ENCODE assay signal across 10 cellular contexts in genomic region chr15:78263907-78264303, GRCh38. TPM values are rescaled to one million over a fixed set of nuclear protein-coding genes. Genes with fewer than 3 reads are reported as not detected.
A peak's percentile ranks its signal among the peaks of the same experiment; 100 is the strongest.
DNase-seq lines count a peak whose midpoint lies in the region; ATAC-seq, FAIRE-seq and TF ChIP-seq lines count a peak whose summit lies in the region.
"Had no signal": no experiment of that assay in that cellular context is flagged by ENCODE, and none has a peak within 500 bp of the region (broad histone marks: within the 10 kb centered on the region; RNA-seq: fewer than 3 reads in every experiment).

No MANE protein-coding gene starts in this region.

- intact Hi-C loops in mucosa of descending colon (cut with DNase I, micrococcal nuclease) (no loop called here), upper lobe of right lung (cut with DNase I) (no loop called here)

- H3K36me3 Mint-ChIP-seq in activated naive CD4-positive, alpha-beta T cell treated with anti-CD3 and anti-CD28 coated beads, Interleukin-2, amount 10 ng/mL, durations not matched to agents 7 days and 5 days, result peaks cover 3% of the 10 kb centered on the region

- H3K27me3 Mint-ChIP-seq in activated naive CD4-positive, alpha-beta T cell treated with anti-CD3 and anti-CD28 coated beads, Interleukin-2, amount 10 ng/mL, durations not matched to agents 7 days and 5 days, result peaks cover 12% of the 10 kb centered on the region

- peak overlapping the region; percentile 63 for H3K4me3 Mint-ChIP-seq in activated naive CD4-positive, alpha-beta T cell treated with anti-CD3 and anti-CD28 coated beads, Interleukin-2, amount 10 ng/mL, durations not matched to agents 7 days and 5 days

- peak; percentile 94 for ATAC-seq in mucosa of descending colon
- peak; percentile 6 for ATAC-seq in upper lobe of right lung

- H3K4me1 ChIP-seq in mucosa of descending colon (ENCODE audit: low read depth), result peaks cover 12% of the 10 kb centered on the region
- H3K4me1 ChIP-seq in upper lobe of right lung, result no peaks in the 10 kb centered on the region

- no peaks in the 10 kb centered on the region for H3K9me3 ChIP-seq in mucosa of descending colon
- no peaks in the 10 kb centered on the region for H3K9me3 ChIP-seq in upper lobe of right lung

- no peaks in the 10 kb centered on the region for H3K27me3 ChIP-seq in upper lobe of right lung
- H3K27me3 ChIP-seq in H7 (ENCODE audit: control insufficient read depth, insufficient read depth, low read length), result no peaks in the 10 kb centered on the region

- H3K27ac ChIP-seq in cingulate gyrus (ENCODE audit: low read depth, low read length), result peak overlapping the region; percentile 92
- H3K27ac ChIP-seq in upper lobe of right lung, result peak overlapping the region; percentile 58
- H3K27ac ChIP-seq: BLaER1 treated with 17β-estradiol and CSF1 and Interleukin-3, amounts not matched to agents 10 nM and 100 nM had no signal

- H3K36me3 ChIP-seq in mucosa of descending colon (ENCODE audit: low read depth) (no peaks in the 10 kb centered on the region), upper lobe of right lung (no peaks in the 10 kb centered on the region), H7 (replicated peaks; ENCODE audit: control insufficient read depth, insufficient read depth, low read length) (no peaks in the 10 kb centered on the region)
- H3K36me3 ChIP-seq: BLaER1 treated with 17β-estradiol and CSF1 and Interleukin-3, amounts not matched to agents 10 nM and 100 nM had no signal

- H3K4me3 ChIP-seq in mucosa of descending colon (peak overlapping the region; percentile 42), upper lobe of right lung (peak overlapping the region; percentile 70), H7 (ENCODE audit: insufficient read depth, low read depth, low read length) (no peak overlapping the region)
- H3K4me3 ChIP-seq: BLaER1 treated with 17β-estradiol and CSF1 and Interleukin-3, amounts not matched to agents 10 nM and 100 nM had no signal

- FAIRE-seq in D721Med (lab: Jason Lieb, UNC), result no peak

- CTCF ChIA-PET in activated naive CD4-positive, alpha-beta T cell treated with anti-CD3 and anti-CD28 coated beads, Interleukin-2, amount 10 ng/mL, durations not matched to agents 7 days and 5 days (lab: Charles Lee), result interaction anchor here (1.2 to 2.8 kb wide), 2 partner anchors 69 to 156 kb away, joined by 3 to 7 read pairs; no protein-coding TSS in a partner anchor

- DNase-seq in activated naive CD4-positive, alpha-beta T cell treated with anti-CD3 and anti-CD28 coated beads, Interleukin-2, amount 10 ng/mL, durations not matched to agents 7 days and 5 days, result no peak
- DNase-seq in activated naive CD4-positive, alpha-beta T cell treated with Interleukin-2 at 50 U/mL for 16 hours, result no peak
- DNase-seq in mucosa of descending colon (peak; percentile 82 to 86 (median 84)), upper lobe of right lung (no peak), H7 (no peak), KG1 (lab: John Stamatoyannopoulos, UW) (no peak), D721Med (ENCODE audit: insufficient read length, low spot score) (no peak)
- DNase-seq: NCI-H524 treated with DMSO at 0.1 percent for 48 hours had no signal

- peak overlapping the region; percentile 69 for H3K27ac Mint-ChIP-seq in activated naive CD4-positive, alpha-beta T cell treated with anti-CD3 and anti-CD28 coated beads, Interleukin-2, amount 10 ng/mL, durations not matched to agents 7 days and 5 days

- peaks cover 26% of the 10 kb centered on the region for H3K4me1 Mint-ChIP-seq in activated naive CD4-positive, alpha-beta T cell treated with anti-CD3 and anti-CD28 coated beads, Interleukin-2, amount 10 ng/mL, durations not matched to agents 7 days and 5 days

- H3K9me3 Mint-ChIP-seq in activated naive CD4-positive, alpha-beta T cell treated with anti-CD3 and anti-CD28 coated beads, Interleukin-2, amount 10 ng/mL, durations not matched to agents 7 days and 5 days, result no peaks in the 10 kb centered on the region

- no peak for TF ChIP-seq CTCF in mucosa of descending colon (IDR thresholded peaks at IDR 0.05)
- no peak for TF ChIP-seq CTCF in upper lobe of right lung (IDR thresholded peaks at IDR 0.05)
- TF ChIP-seq CTCF in D721Med (IDR thresholded peaks at IDR 0.05; ENCODE audit: insufficient read depth, missing control alignments), result no peak

RNA-seq across cellular contexts. Expression of gene DNAJA4, which starts 0.5 kb away (rescaled TPM):
- total RNA-seq in mucosa of descending colon (10 to 100 TPM; 33.8 to 52.8 (median 43.5) TPM), upper lobe of right lung (17.9 TPM)
- total RNA-seq in H7 (2014; rRNA removed; shearing (Covaris generic)), result 0.03 and 0.11 TPM in 2 replicates

RNA-seq across cellular contexts. Expression of gene ACSBG1, which starts 29.5 kb away (rescaled TPM):
- 1 to 10 TPM in 1 of 3 donors, under 1 TPM in 2; 0.32 to 5.2 (median 0.53) TPM for total RNA-seq in mucosa of descending colon
- not detected for total RNA-seq in upper lobe of right lung
- 2.7 and 3.9 TPM in 2 replicates for total RNA-seq in H7 (2014; rRNA removed; shearing (Covaris generic))

RNA-seq across cellular contexts. Expression of gene SKIC8, which starts 35.5 kb away (rescaled TPM):
- total RNA-seq in mucosa of descending colon, result 10 to 100 TPM; 35.4 to 41.7 (median 37.6) TPM
- 37.9 TPM for total RNA-seq in upper lobe of right lung
- 64.0 and 87.1 TPM in 2 replicates for total RNA-seq in H7 (2014; rRNA removed; shearing (Covaris generic))

Comparison
In these comparisons a context has a peak if more than half of its experiments do, and no peak if none do; other contexts are left out.
1. DNase-seq: peak in mucosa of descending colon (3 of 3); none in activated naive CD4-positive, alpha-beta T cell treated with anti-CD3 and anti-CD28 coated beads, Interleukin-2, amount 10 ng/mL, durations not matched to agents 7 days and 5 days (single experiment), activated naive CD4-positive, alpha-beta T cell treated with Interleukin-2 at 50 U/mL for 16 hours (single experiment), upper lobe of right lung (single experiment), H7 (single experiment), KG1 (single experiment) and D721Med (single experiment).
2. RNA of gene DNAJA4, which starts 0.5 kb away (total RNA-seq): 33.8 to 52.8 TPM in mucosa of descending colon and 17.9 TPM in upper lobe of right lung (single experiment); 0.03 to 0.11 TPM in H7; every median in the first group is over 10 times any median in the second.